9 cellular contexts compared by ENCODE assay signal in the genomic region with DNA sequence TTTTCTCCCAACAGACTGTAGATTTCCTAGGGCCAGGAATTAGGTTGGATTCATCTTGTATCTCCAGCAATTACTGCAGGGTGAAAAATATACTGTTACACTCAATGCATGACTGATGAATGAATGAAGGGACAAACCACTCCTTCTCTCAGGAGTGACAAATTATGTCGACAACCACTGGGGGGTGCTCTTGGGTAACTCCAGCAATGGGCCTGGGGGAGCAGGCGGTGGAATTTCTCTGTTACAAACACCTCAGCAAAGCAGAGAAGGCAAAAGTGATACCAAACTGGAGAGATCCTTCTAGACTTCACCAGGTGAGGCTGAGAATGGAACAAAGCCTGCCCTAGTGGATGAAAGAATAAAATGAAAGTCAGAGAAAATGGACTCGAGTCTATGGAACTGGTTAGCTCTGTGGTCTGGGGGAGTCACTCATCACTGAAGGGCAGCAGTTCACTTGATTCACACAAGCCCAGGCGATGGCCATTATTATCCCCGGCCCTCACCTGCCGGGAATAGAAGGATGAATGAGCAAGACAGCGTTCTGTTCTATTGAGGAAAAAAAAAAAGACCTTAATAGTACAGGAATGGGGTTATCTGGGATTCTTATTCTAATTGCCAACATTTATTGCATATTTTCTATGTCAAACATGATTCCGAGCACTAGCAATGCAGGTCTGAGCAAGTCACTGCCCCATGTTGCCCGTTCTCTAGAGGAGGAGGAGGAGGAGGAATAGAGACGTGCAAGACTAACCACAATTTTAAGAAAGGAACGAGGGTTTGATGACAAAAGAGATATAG.
DNase-seq lines count a peak whose midpoint lies in the region; ATAC-seq, FAIRE-seq and TF ChIP-seq lines count a peak whose summit lies in the region.
"Had no signal": no experiment of that assay in that cellular context is flagged by ENCODE, and none has a peak within 500 bp of the region (broad histone marks: within the 10 kb centered on the region; RNA-seq: fewer than 3 reads in every experiment).

No MANE protein-coding gene starts in this region.

- H3K4me1 ChIP-seq in astrocyte (ENCODE audit: insufficient read depth, low read length) (no peaks in the 10 kb centered on the region), left lung (no peaks in the 10 kb centered on the region)

- H4K20me1 ChIP-seq in astrocyte (ENCODE audit: insufficient read depth, low read length): no peaks in the 10 kb centered on the region

- H3K27ac Mint-ChIP-seq in astrocyte (ENCODE audit: unreplicated experiment): no peak overlapping the region
- H3K27ac Mint-ChIP-seq in mesothelial cell of epicardium: no peak overlapping the region
- H3K27ac Mint-ChIP-seq: activated B cell treated with CpG ODN at 0.5 μM for 24 hours had no signal

- H3K36me3 Mint-ChIP-seq in astrocyte (ENCODE audit: low read depth, unreplicated experiment) (no peaks in the 10 kb centered on the region), mesothelial cell of epicardium (no peaks in the 10 kb centered on the region)

- no peaks in the 10 kb centered on the region for H3K79me2 ChIP-seq in astrocyte (ENCODE audit: insufficient read depth, low read length)

- FAIRE-seq in astrocyte (lab: Jason Lieb, UNC): no peak

- intact Hi-C loops in left lung (cut with DNase I): no loop called here

- H3K27me3 ChIP-seq in astrocyte (ENCODE audit: insufficient read depth, low read length): no peaks in the 10 kb centered on the region
- no peaks in the 10 kb centered on the region for H3K27me3 ChIP-seq in left lung

- peaks cover 2% of the 10 kb centered on the region for H3K9me3 Mint-ChIP-seq in astrocyte (ENCODE audit: unreplicated experiment)
- H3K9me3 Mint-ChIP-seq in mesothelial cell of epicardium: no peaks in the 10 kb centered on the region
- H3K9me3 Mint-ChIP-seq: activated B cell treated with CpG ODN at 0.5 μM for 24 hours had no signal

- no peak overlapping the region for H3K4me2 ChIP-seq in astrocyte (ENCODE audit: low read length)

- H3K9me3 ChIP-seq in astrocyte (ENCODE audit: insufficient read depth, low read depth, low read length) (no peaks in the 10 kb centered on the region), left lung (no peaks in the 10 kb centered on the region)

- DNase-seq in NCI-H1105 treated with DMSO at 0.1 percent for 48 hours (lab: John Stamatoyannopoulos, UW) (peak; percentile 33), NCI-H1105 (lab: John Stamatoyannopoulos, UW) (no peak), astrocyte (ENCODE audit: low read depth) (no peak), mesothelial cell of epicardium (ENCODE audit: low spot score in 2 of 2, unreplicated experiment in 2 of 2) (no peak), left lung (no peak)
- peak; percentile 16 for DNase-seq in Jurkat, Clone E6-1 (ENCODE audit: low read depth, low spot score)
- DNase-seq: activated B cell treated with CpG ODN at 0.5 μM for 24 hours had no signal

- no peak for ATAC-seq in left lung
- ATAC-seq in GM21367 (IDR thresholded peaks at IDR 0.05; ENCODE audit: unreplicated experiment): no peak
- no peak for ATAC-seq in HG03135 (IDR thresholded peaks at IDR 0.05; ENCODE audit: unreplicated experiment)

- no peak overlapping the region for H3K27ac ChIP-seq in astrocyte (ENCODE audit: low read depth, low read length)
- no peak overlapping the region for H3K27ac ChIP-seq in left lung

- H3K4me3 ChIP-seq in Jurkat, Clone E6-1 (ENCODE audit: low read length): no peak overlapping the region
- H3K4me3 ChIP-seq in astrocyte (ENCODE audit: insufficient read depth, low read depth, low read length) (no peak overlapping the region), left lung (no peak overlapping the region)

- TF ChIP-seq CTCF in astrocyte (IDR thresholded peaks at IDR 0.05; ENCODE audit: insufficient read depth, low read depth, low read length): peak; percentile 51
- peak; percentile 43 for TF ChIP-seq CTCF in mesothelial cell of epicardium (IDR thresholded peaks at IDR 0.05; ENCODE audit: unreplicated experiment)
- TF ChIP-seq CTCF in left lung (IDR thresholded peaks at IDR 0.05): no peak

- H3K36me3 ChIP-seq in astrocyte (ENCODE audit: insufficient read depth, low read length) (no peaks in the 10 kb centered on the region), left lung (no peaks in the 10 kb centered on the region)

- H3K27me3 Mint-ChIP-seq in astrocyte (ENCODE audit: low read depth, unreplicated experiment) (no peaks in the 10 kb centered on the region), mesothelial cell of epicardium (ENCODE audit: low read depth) (peaks cover 11% of the 10 kb centered on the region)

- no peak overlapping the region for H3K4me3 Mint-ChIP-seq in astrocyte (ENCODE audit: unreplicated experiment)
- H3K4me3 Mint-ChIP-seq in mesothelial cell of epicardium: no peak overlapping the region
- H3K4me3 Mint-ChIP-seq: activated B cell treated with CpG ODN at 0.5 μM for 24 hours had no signal

- H3K4me1 Mint-ChIP-seq in astrocyte (ENCODE audit: low read depth, unreplicated experiment) (peaks cover 7% of the 10 kb centered on the region), mesothelial cell of epicardium (peaks cover 25% of the 10 kb centered on the region)
- H3K4me1 Mint-ChIP-seq: activated B cell treated with CpG ODN at 0.5 μM for 24 hours had no signal

- H2AFZ ChIP-seq in astrocyte (ENCODE audit: low read depth, low read length): no peak overlapping the region

- no peak overlapping the region for H3K9ac ChIP-seq in astrocyte (ENCODE audit: low read length)

Comparison
In these comparisons a context has a peak if more than half of its experiments do, and no peak if none do; other contexts are left out.
1. DNase-seq: peak in NCI-H1105 treated with DMSO at 0.1 percent for 48 hours (single experiment) and Jurkat, Clone E6-1 (single experiment); none in NCI-H1105 (single experiment), astrocyte (single experiment), mesothelial cell of epicardium (0 of 2) and left lung (0 of 2).
2. CTCF ChIP-seq: peak in astrocyte (single experiment) and mesothelial cell of epicardium (single experiment); none in left lung (0 of 2).